In the genomic region with DNA sequence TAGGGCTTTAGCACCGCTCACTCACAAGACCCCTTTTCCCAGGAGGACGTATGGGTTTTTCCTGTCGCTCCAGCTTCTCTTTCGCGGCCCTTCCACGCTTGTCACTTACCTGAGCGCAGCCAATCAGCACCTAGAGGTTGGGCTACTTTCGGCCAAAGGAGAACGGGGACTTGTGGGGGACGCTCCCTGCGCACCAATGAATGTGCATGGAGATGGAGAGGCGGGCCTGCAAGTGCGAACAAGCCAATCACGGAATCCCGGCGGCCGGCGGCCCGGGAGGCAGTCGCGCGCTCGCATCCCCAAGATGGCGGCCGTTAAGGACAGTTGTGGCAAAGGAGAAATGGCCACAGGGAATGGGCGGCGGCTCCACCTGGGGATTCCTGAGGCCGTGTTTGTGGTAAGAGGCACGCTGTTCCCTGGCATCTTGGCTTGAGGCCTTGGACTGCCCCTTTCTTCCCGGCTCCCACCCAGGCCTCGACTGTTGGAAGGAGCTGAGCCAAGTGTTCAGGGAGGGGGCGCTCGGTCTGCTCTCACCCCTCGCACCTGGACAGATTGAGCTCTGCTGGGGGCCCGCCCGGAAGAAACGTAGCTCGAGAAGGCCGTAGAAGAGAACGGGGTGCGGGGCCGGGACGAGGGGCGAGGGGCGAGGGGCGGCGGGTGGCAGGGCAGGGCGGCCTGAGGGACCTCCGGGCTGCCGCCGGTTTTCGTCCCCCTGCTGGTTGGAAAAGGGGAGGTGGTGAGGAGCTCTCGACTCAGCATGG, we compare ENCODE assay signal across 8 cellular contexts. TPM values are rescaled to one million over a fixed set of nuclear protein-coding genes. Genes with fewer than 3 reads are reported as not detected.
DNase-seq lines count a peak whose midpoint lies in the region; ATAC-seq, FAIRE-seq and TF ChIP-seq lines count a peak whose summit lies in the region.

A gene with protein sequence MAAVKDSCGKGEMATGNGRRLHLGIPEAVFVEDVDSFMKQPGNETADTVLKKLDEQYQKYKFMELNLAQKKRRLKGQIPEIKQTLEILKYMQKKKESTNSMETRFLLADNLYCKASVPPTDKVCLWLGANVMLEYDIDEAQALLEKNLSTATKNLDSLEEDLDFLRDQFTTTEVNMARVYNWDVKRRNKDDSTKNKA (plus strand): TSS at position 282 of the 761 bp plus-strand sequence. CDS start 23 bp downstream, at position 305.

- ATAC-seq in DND-41 (ENCODE audit: insufficient read depth, low read depth): peak; percentile 96
- peak; percentile 96 for ATAC-seq in GM21786 (IDR thresholded peaks at IDR 0.05; ENCODE audit: unreplicated experiment)
- ATAC-seq in activated T-cell treated with anti-CD3 and anti-CD28 coated beads, Interleukin-2, amount 50 U/mL, for 72 hours (replicated peaks in 1 of 2): peak; percentile 98 to 99

- H3K27ac ChIP-seq in DND-41 (ENCODE audit: low read length): peak within 1 kb of the TSS; percentile 99
- H3K27ac ChIP-seq in KOPT-K1 (ENCODE audit: low read depth, low read length, poor library complexity, severe bottlenecking): peak within 1 kb of the TSS; percentile 91
- peak within 1 kb of the TSS; percentile 88 to 93 (median 91) for H3K27ac ChIP-seq in esophagus muscularis mucosa (replicated peaks in 1 of 4)
- H3K27ac ChIP-seq in muscle layer of duodenum (ENCODE audit: low read length): peak within 1 kb of the TSS; percentile 80

- peaks cover 22% of the 10 kb centered on the region for H3K36me3 ChIP-seq in DND-41 (ENCODE audit: insufficient read depth, low read length)
- H3K36me3 ChIP-seq in KOPT-K1 (ENCODE audit: insufficient read depth, low read length): peaks cover 15% of the 10 kb centered on the region
- peaks cover 0 to 11% (median 0%) of the 10 kb centered on the region in 4 donors for H3K36me3 ChIP-seq in esophagus muscularis mucosa
- no peaks in the 10 kb centered on the region for H3K36me3 ChIP-seq in muscle layer of duodenum (ENCODE audit: control insufficient read depth in 1 of 2, insufficient read depth in 2 of 2, low read length in 2 of 2)

- peak within 1 kb of the TSS; percentile 85 for H3K9ac ChIP-seq in DND-41 (ENCODE audit: low read depth, low read length)

- intact Hi-C loops in esophagus muscularis mucosa (cut with DNase I): loop anchor here (5.0 to 10.0 kb wide), 2 partner anchors 122 to 666 kb away; partner anchors contain the start of gene VAMP7

- WGBS in esophagus muscularis mucosa: 43% methylated on average over 45 of the region's 53 CpGs

- DNase-seq in DND-41 (peak; percentile 92), RCC 7860 (ENCODE audit: low spot score) (peak; percentile 90), esophagus muscularis mucosa (ENCODE audit: extremely low spot score) (peak; percentile 95)
- DNase-seq in activated T-cell treated with anti-CD3 and anti-CD28 coated beads, Interleukin-2, amount 50 U/mL, for 72 hours: peak; percentile 87 to 92
- DNase-seq in stimulated activated CD8-positive, alpha-beta memory T cell treated with anti-CD3 and anti-CD28 coated beads, Interleukin-7, amount 100 ng/mL, for 4 hours (ENCODE audit: low read depth in 2 of 2): peak; percentile 77 to 80

- no peak for TF ChIP-seq EP300 in esophagus muscularis mucosa (IDR thresholded peaks at IDR 0.05)

- TF ChIP-seq CTCF in DND-41 (IDR thresholded peaks at IDR 0.05; ENCODE audit: borderline replicate concordance, extremely low read depth, low read length, poor library complexity, severe bottlenecking) (peak; percentile 53), esophagus muscularis mucosa (IDR thresholded peaks at IDR 0.05) (peak in 2 of 3 experiments; percentile 35 to 58)

- no peak for TF ChIP-seq POLR2A in esophagus muscularis mucosa (IDR thresholded peaks at IDR 0.05; ENCODE audit: low read depth)

- H3K79me2 ChIP-seq in DND-41 (ENCODE audit: insufficient read depth, low read length): peaks cover 51% of the 10 kb centered on the region

- H3K9me3 Mint-ChIP-seq in activated T-cell treated with anti-CD3 and anti-CD28 coated beads, Interleukin-2, amount 50 U/mL, for 72 hours: no peaks in the 10 kb centered on the region

- no peaks in the 10 kb centered on the region for H3K9me3 ChIP-seq in DND-41 (ENCODE audit: insufficient read depth, low read length, severe bottlenecking)
- no peaks in the 10 kb centered on the region for H3K9me3 ChIP-seq in KOPT-K1 (ENCODE audit: insufficient read depth, low read length, poor library complexity, severe bottlenecking)
- no peaks in the 10 kb centered on the region for H3K9me3 ChIP-seq in esophagus muscularis mucosa
- H3K9me3 ChIP-seq in muscle layer of duodenum (ENCODE audit: control insufficient read depth in 1 of 2, low read length in 2 of 2): no peaks in the 10 kb centered on the region

- H3K27ac Mint-ChIP-seq in activated T-cell treated with anti-CD3 and anti-CD28 coated beads, Interleukin-2, amount 50 U/mL, for 72 hours: peak within 1 kb of the TSS; percentile 78

- peak within 1 kb of the TSS; percentile 94 for H2AFZ ChIP-seq in DND-41 (ENCODE audit: low read depth, low read length)

- peak; percentile 92 for FAIRE-seq in RCC 7860 (lab: Jason Lieb, UNC)

- H3K4me1 ChIP-seq in DND-41 (ENCODE audit: insufficient read depth, low read length) (peaks cover 33% of the 10 kb centered on the region), esophagus muscularis mucosa (peaks cover 14 to 24% (median 21%) of the 10 kb centered on the region in 4 donors), muscle layer of duodenum (ENCODE audit: control insufficient read depth in 1 of 2, insufficient read depth in 2 of 2, low read length in 2 of 2) (peaks cover 9 to 14% of the 10 kb centered on the region in 2 donors)

- H3K27me3 ChIP-seq in DND-41 (ENCODE audit: insufficient read depth, low read length, poor library complexity): no peaks in the 10 kb centered on the region
- no peaks in the 10 kb centered on the region for H3K27me3 ChIP-seq in esophagus muscularis mucosa
- H3K27me3 ChIP-seq in muscle layer of duodenum (ENCODE audit: low read depth, low read length): no peaks in the 10 kb centered on the region

- peak within 1 kb of the TSS; percentile 91 to 93 for H3K4me3 Mint-ChIP-seq in activated T-cell treated with anti-CD3 and anti-CD28 coated beads, Interleukin-2, amount 50 U/mL, for 72 hours

- no peaks in the 10 kb centered on the region for H3K27me3 Mint-ChIP-seq in activated T-cell treated with anti-CD3 and anti-CD28 coated beads, Interleukin-2, amount 50 U/mL, for 72 hours (ENCODE audit: low read depth)

- peaks cover 19% of the 10 kb centered on the region for H3K4me1 Mint-ChIP-seq in activated T-cell treated with anti-CD3 and anti-CD28 coated beads, Interleukin-2, amount 50 U/mL, for 72 hours (ENCODE audit: low read depth)

- no peaks in the 10 kb centered on the region; the same call in 1 of the 2 replicates for H4K20me1 ChIP-seq in DND-41 (ENCODE audit: insufficient read depth, low read length)

- peak within 1 kb of the TSS; percentile 81 to 95 for H3K4me3 ChIP-seq in DND-41 (ENCODE audit: low read depth in 1 of 2, low read length in 2 of 2)
- peak within 1 kb of the TSS; percentile 65 to 83 (median 76) for H3K4me3 ChIP-seq in esophagus muscularis mucosa
- peak within 1 kb of the TSS; percentile 72 to 81 for H3K4me3 ChIP-seq in muscle layer of duodenum (ENCODE audit: low read depth in 1 of 2, low read length in 2 of 2)

- peaks cover 4 to 5% of the 10 kb centered on the region in 2 donors for H3K36me3 Mint-ChIP-seq in activated T-cell treated with anti-CD3 and anti-CD28 coated beads, Interleukin-2, amount 50 U/mL, for 72 hours (ENCODE audit: insufficient read depth in 2 of 2)

- peak within 1 kb of the TSS; percentile 71 for H3K4me2 ChIP-seq in DND-41 (ENCODE audit: insufficient read depth, low read length)

RNA-seq across cellular contexts. Expression of the gene that starts here (rescaled TPM):
- 10 to 100 TPM; 61.6 to 66.3 TPM for total RNA-seq in activated T-cell treated with anti-CD3 and anti-CD28 coated beads, Interleukin-2, amount 50 U/mL, for 72 hours
- total RNA-seq in esophagus muscularis mucosa: 10 to 100 TPM; 26.5 to 41.5 (median 37.7) TPM

Comparison
In these comparisons a context has a peak if more than half of its experiments do, and no peak if none do; other contexts are left out.
1. Peak in every context shown above with its lines: DNase-seq, ATAC-seq, H3K4me3 ChIP-seq and H3K27ac ChIP-seq.